In the genomic region with DNA sequence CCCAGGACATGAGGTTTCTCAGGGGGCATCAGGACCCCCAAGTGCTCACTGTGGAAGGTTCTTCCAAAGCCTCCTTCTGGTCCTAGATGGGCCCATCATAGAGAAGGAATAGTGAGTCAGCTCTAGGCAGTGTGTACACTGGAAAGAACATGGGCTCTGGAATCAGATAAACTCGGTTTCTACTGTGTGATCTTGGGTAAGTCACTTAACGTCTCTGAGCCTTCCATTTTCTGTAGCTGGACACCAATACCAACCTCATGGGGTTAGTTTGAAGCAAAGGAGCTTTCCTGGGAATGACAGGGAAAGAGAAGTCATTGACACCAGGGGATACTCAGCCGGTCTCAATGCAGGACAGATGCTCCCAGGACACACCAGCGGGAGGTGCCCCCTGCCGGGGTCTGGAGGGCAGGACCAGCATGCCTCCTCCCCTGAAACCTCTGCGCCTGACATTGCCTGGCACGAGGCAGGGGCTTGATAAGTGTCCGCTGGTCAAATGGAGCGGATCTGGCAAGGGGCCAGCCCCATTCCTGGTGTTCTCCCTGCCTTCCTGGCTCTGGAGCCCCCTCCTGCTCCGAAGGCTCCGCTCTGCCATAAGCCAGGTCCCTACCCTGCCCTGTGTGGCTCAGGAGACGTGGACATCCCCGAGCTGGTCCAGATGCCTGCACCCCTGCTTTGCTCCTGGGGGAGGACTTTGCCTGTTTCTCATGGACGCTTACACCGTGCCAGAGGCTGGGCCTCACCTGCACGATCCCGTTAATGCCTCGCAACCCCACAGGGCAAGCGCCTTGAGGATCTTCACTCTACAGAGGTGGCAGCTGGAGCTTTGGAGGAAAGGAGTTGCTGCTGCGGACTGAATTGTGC, we compare ENCODE assay signal across 1 cellular context.
TF ChIP-seq lines count a peak whose summit lies in the region.

No MANE protein-coding gene starts in this region.

TF ChIP-seq in IMR-90, 13 proteins besides CTCF, POLR2A, EP300 and RAD21:
- TF ChIP-seq, protein P1, sequence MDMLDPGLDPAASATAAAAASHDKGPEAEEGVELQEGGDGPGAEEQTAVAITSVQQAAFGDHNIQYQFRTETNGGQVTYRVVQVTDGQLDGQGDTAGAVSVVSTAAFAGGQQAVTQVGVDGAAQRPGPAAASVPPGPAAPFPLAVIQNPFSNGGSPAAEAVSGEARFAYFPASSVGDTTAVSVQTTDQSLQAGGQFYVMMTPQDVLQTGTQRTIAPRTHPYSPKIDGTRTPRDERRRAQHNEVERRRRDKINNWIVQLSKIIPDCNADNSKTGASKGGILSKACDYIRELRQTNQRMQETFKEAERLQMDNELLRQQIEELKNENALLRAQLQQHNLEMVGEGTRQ (IDR thresholded peaks at IDR 0.05; ENCODE audit: low read depth, low read length), result no peak
- TF ChIP-seq FOS (IDR thresholded peaks at IDR 0.05; ENCODE audit: low read depth, low read length) (no peak), MAFK (IDR thresholded peaks at IDR 0.05; ENCODE audit: low read depth, low read length) (no peak), MAZ (IDR thresholded peaks at IDR 0.05; ENCODE audit: borderline replicate concordance, low read depth, low read length) (no peak), MXI1 (IDR thresholded peaks at IDR 0.05; ENCODE audit: borderline replicate concordance, low read depth, low read length) (no peak), NFE2L2 (IDR thresholded peaks at IDR 0.05; ENCODE audit: low read depth, low read length) (no peak), SMC3 (IDR thresholded peaks at IDR 0.05; ENCODE audit: low read depth, low read length) (no peak), BHLHE40 (IDR thresholded peaks at IDR 0.05; ENCODE audit: low read depth, low read length) (no peak), RFX5 (IDR thresholded peaks at IDR 0.05; ENCODE audit: low read depth, low read length) (no peak), CHD1 (IDR thresholded peaks at IDR 0.05; ENCODE audit: low read depth, low read length) (no peak), CEBPB (IDR thresholded peaks at IDR 0.05; ENCODE audit: low read depth, low read length) (no peak), RCOR1 (IDR thresholded peaks at IDR 0.05; ENCODE audit: insufficient replicate concordance, low read length) (no peak)
- TF ChIP-seq, protein P2, sequence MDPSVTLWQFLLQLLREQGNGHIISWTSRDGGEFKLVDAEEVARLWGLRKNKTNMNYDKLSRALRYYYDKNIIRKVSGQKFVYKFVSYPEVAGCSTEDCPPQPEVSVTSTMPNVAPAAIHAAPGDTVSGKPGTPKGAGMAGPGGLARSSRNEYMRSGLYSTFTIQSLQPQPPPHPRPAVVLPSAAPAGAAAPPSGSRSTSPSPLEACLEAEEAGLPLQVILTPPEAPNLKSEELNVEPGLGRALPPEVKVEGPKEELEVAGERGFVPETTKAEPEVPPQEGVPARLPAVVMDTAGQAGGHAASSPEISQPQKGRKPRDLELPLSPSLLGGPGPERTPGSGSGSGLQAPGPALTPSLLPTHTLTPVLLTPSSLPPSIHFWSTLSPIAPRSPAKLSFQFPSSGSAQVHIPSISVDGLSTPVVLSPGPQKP (IDR thresholded peaks at IDR 0.05; ENCODE audit: borderline replicate concordance, low read depth, low read length), result no peak
